Comparison of ENCODE assay signal across 41 cellular contexts in genomic region chr11:112182867-112183266, GRCh38. TPM values are rescaled to one million over a fixed set of nuclear protein-coding genes. Genes with fewer than 3 reads are reported as not detected.
DNase-seq lines count a peak whose midpoint lies in the region; ATAC-seq, FAIRE-seq and TF ChIP-seq lines count a peak whose summit lies in the region.
"Had no signal": no experiment of that assay in that cellular context is flagged by ENCODE, and none has a peak within 500 bp of the region (broad histone marks: within the 10 kb centered on the region; RNA-seq: fewer than 3 reads in every experiment).

No MANE protein-coding gene starts in this region.

- TF ChIP-seq EP300 in GM12878 (IDR thresholded peaks at IDR 0.05; ENCODE audit: borderline replicate concordance in 1 of 2, control insufficient read depth in 1 of 2, low read depth in 2 of 2, low read length in 2 of 2) = no peak

- no TSS peak for BruUV-seq in GM12878 (replicated peaks; lab: Mats Ljungman, UMichigan)

- RAD21 ChIA-PET in GM12878 (lab: Charles Lee; ENCODE audit: unreplicated experiment) = no interaction called here

- H3K9me3 Mint-ChIP-seq in memory B cell (no peaks in the 10 kb centered on the region), WTC11 (peaks cover 8% of the 10 kb centered on the region)
- H3K9me3 Mint-ChIP-seq: CD4-positive, alpha-beta T cell had no signal

- TF ChIP-seq POLR2A in GM12891 (IDR thresholded peaks at IDR 0.05; ENCODE audit: low read depth, low read length) = no peak
- no peak for TF ChIP-seq POLR2A in GM12878 (IDR thresholded peaks at IDR 0.05; ENCODE audit: low read depth, low read length)

- H3K27me3 Mint-ChIP-seq in memory B cell = peaks cover 2% of the 10 kb centered on the region
- no peaks in the 10 kb centered on the region; the same call in 1 of the 2 replicates for H3K27me3 Mint-ChIP-seq in WTC11 (ENCODE audit: low read depth)
- H3K27me3 Mint-ChIP-seq: B cell had no signal

- CTCF ChIA-PET in GM12878 (lab: Yijun Ruan, JAX) (no interaction called here), WTC11 (lab: Charles Lee) (no interaction called here)

- no peak overlapping the region for H3K4me3 Mint-ChIP-seq in memory B cell
- H3K4me3 Mint-ChIP-seq in WTC11 = no peak overlapping the region
- H3K4me3 Mint-ChIP-seq: B cell; CD14-positive monocyte; CD4-positive, alpha-beta memory T cell; CD4-positive, alpha-beta T cell; CD4-positive, CD25-positive, alpha-beta regulatory T cell; CD8-positive, alpha-beta memory T cell; CD8-positive, alpha-beta T cell had no signal

- intact Hi-C loops in GM12878 (cut with micrococcal nuclease; ENCODE audit: unreplicated experiment) = no loop called here

- H4K20me1 ChIP-seq in GM12878 (ENCODE audit: control insufficient read depth, insufficient read depth) = no peaks in the 10 kb centered on the region
- H4K20me1 ChIP-seq: BLaER1; BLaER1 treated with 17β-estradiol and CSF1 and Interleukin-3, amounts not matched to agents 10 nM and 100 nM had no signal

- H3K9me3 ChIP-seq in GM12878 (replicated peaks; ENCODE audit: control insufficient read depth, insufficient read depth, low read length) = no peaks in the 10 kb centered on the region
- H3K9me3 ChIP-seq: A549, BE2C, BLaER1, Caco-2 had no signal

- no peaks in the 10 kb centered on the region for H3K79me2 ChIP-seq in GM12878 (ENCODE audit: control insufficient read depth, insufficient read depth, low read length)

- FAIRE-seq in GM12891 (lab: Jason Lieb, UNC) = no peak
- FAIRE-seq in GM12878 (lab: Jason Lieb, UNC) = no peak
- FAIRE-seq in GM19239 (lab: Jason Lieb, UNC) = no peak
- FAIRE-seq: A204.1, A549, D721Med had no signal

- H3K36me3 ChIP-seq in GM12878 (ENCODE audit: control insufficient read depth in 2 of 2, insufficient read depth in 2 of 2, low read length in 1 of 2) = no peaks in the 10 kb centered on the region
- H3K36me3 ChIP-seq: BE2C; BLaER1; BLaER1 treated with 17β-estradiol and CSF1 and Interleukin-3, amounts not matched to agents 10 nM and 100 nM had no signal

- in situ Hi-C loops in GM12878 (cut with MboI) = no loop called here

- TF ChIP-seq CTCF in GM12878 (IDR thresholded peaks at IDR 0.05 in 2 of 3, conservative IDR thresholded peaks at IDR 0.05 in 1 of 3; ENCODE audit: control insufficient read depth in 2 of 3, extremely low read depth in 1 of 3, insufficient read depth in 1 of 3, low read depth in 3 of 3, low read length in 3 of 3) = no peak
- no peak for TF ChIP-seq CTCF in WTC11 (IDR thresholded peaks at IDR 0.05)

- no peak overlapping the region for H3K27ac ChIP-seq in GM12878 (ENCODE audit: control insufficient read depth, insufficient read depth)
- H3K27ac ChIP-seq: 22Rv1; A549; BLaER1; BLaER1 treated with 17β-estradiol and CSF1 and Interleukin-3, amounts not matched to agents 10 nM and 100 nM; C4-2B had no signal

- no peaks in the 10 kb centered on the region for H3K36me3 Mint-ChIP-seq in memory B cell
- no peaks in the 10 kb centered on the region; the same call in 1 of the 2 replicates for H3K36me3 Mint-ChIP-seq in WTC11
- H3K36me3 Mint-ChIP-seq: CD14-positive monocyte; CD4-positive, CD25-positive, alpha-beta regulatory T cell; CD8-positive, alpha-beta T cell had no signal

- no peak overlapping the region for H3K9ac ChIP-seq in GM12878 (ENCODE audit: control insufficient read depth, insufficient read depth, low read length)
- H3K9ac ChIP-seq: BLaER1; BLaER1 treated with 17β-estradiol and CSF1 and Interleukin-3, amounts not matched to agents 10 nM and 100 nM had no signal

- H3K27me3 ChIP-seq in GM12878 (replicated peaks in 1 of 2; ENCODE audit: control insufficient read depth in 2 of 2, insufficient read depth in 2 of 2, low read length in 1 of 2) = no peaks in the 10 kb centered on the region
- H3K27me3 ChIP-seq: BE2C; BLaER1; BLaER1 treated with 17β-estradiol and CSF1 and Interleukin-3, amounts not matched to agents 10 nM and 100 nM had no signal

- SMC1A ChIA-PET in GM12878 (lab: Charles Lee; ENCODE audit: uncharacterized antibody, unreplicated experiment) = no interaction called here

- peaks cover 8% of the 10 kb centered on the region for H3K4me1 ChIP-seq in GM12878 (ENCODE audit: control insufficient read depth, insufficient read depth, low read length)
- H3K4me1 ChIP-seq: A549, BE2C, Caco-2 had no signal

- H3K4me1 Mint-ChIP-seq in memory B cell (peaks cover 14% of the 10 kb centered on the region), WTC11 (peaks cover 3% of the 10 kb centered on the region)
- H3K4me1 Mint-ChIP-seq: CD4-positive, alpha-beta memory T cell; CD4-positive, CD25-positive, alpha-beta regulatory T cell had no signal

- no peak for ATAC-seq in GM12878
- ATAC-seq in memory B cell (ENCODE audit: low read depth) = no peak
- ATAC-seq in WTC11 = no peak
- ATAC-seq: A549; CD8-positive, alpha-beta T cell had no signal

- POLR2A ChIA-PET in GM12878 (lab: Charles Lee) (no interaction called here), WTC11 (lab: Charles Lee) (no interaction called here)

- no peak overlapping the region for H3K4me3 ChIP-seq in GM12878
- H3K4me3 ChIP-seq: A549; BLaER1; BLaER1 treated with 17β-estradiol and CSF1 and Interleukin-3, amounts not matched to agents 10 nM and 100 nM had no signal

- no peak overlapping the region for H3K4me2 ChIP-seq in GM12878 (ENCODE audit: control insufficient read depth, insufficient read depth)
- H3K4me2 ChIP-seq: A549; BLaER1; BLaER1 treated with 17β-estradiol and CSF1 and Interleukin-3, amounts not matched to agents 10 nM and 100 nM had no signal

- no peak overlapping the region for H2AFZ ChIP-seq in GM12878 (ENCODE audit: control insufficient read depth, low read depth, low read length)

- H3K27ac Mint-ChIP-seq in memory B cell = peak overlapping the region; percentile 25
- no peak overlapping the region for H3K27ac Mint-ChIP-seq in WTC11
- H3K27ac Mint-ChIP-seq: B cell; CD14-positive monocyte; CD4-positive, alpha-beta memory T cell; CD4-positive, alpha-beta T cell; CD4-positive, CD25-positive, alpha-beta regulatory T cell; CD8-positive, alpha-beta memory T cell; CD8-positive, alpha-beta T cell had no signal

- no peak for TF ChIP-seq RAD21 in GM12878 (IDR thresholded peaks at IDR 0.05; ENCODE audit: insufficient read depth, low read depth, low read length)

- WGBS in GM12878 (ENCODE audit: insufficient coverage, insufficient replicate concordance, low lambda C conversion rate, missing lambda C conversion rate) = 0% methylated on average over 1 of the region's 1 CpG

- DNase-seq in CD1c-positive myeloid dendritic cell (ENCODE audit: extremely low spot score) (peak; percentile 33), GM12891 (ENCODE audit: insufficient read length, low spot score) (no peak), GM12878 (ENCODE audit: low read depth, low spot score) (no peak), memory B cell (ENCODE audit: low spot score in 2 of 2) (no peak), GM19239 (ENCODE audit: insufficient read length, low spot score) (no peak), WTC11 (ENCODE audit: low spot score) (no peak), SKM-1 treated with dmso at 0.1 percent for 144 hours (lab: John Stamatoyannopoulos, UW; ENCODE audit: unreplicated experiment) (no peak)
- DNase-seq in effector CD4-positive, alpha-beta T cell = no peak
- DNase-seq: 8988T; ACHN; AML-193; BE2C; C1 segment of cervical spinal cord; Caco-2; Calu3; CD4-positive, alpha-beta memory T cell; CD4-positive, alpha-beta T cell; CD4-positive, CD25-positive, alpha-beta regulatory T cell; CD8-positive, alpha-beta memory T cell; CD8-positive, alpha-beta T cell; COR-L47; DMS 273 treated with DMSO at 0.1 percent for 48 hours; DMS153; DMS53; DMS79; DMS79 treated with DMSO at 0.1 percent for 48 hours; DND-41; EL had no signal

RNA-seq across cellular contexts. Expression of gene BCO2, which starts 7.6 kb away (rescaled TPM):
- 0.42 TPM for polyA plus RNA-seq in GM12891 (2012; ENCODE audit: low read depth, missing spikeins)
- total RNA-seq in GM12878 (2013; cell fraction: nucleolus; rRNA removed) = 8.0 and 11.3 TPM in 2 replicates
- total RNA-seq in GM12878 (2014; rRNA removed) = 0.51 and 0.54 TPM in 2 replicates
- total RNA-seq in GM12878 (2014; rRNA removed; fragmentation: Illumina TruSeq; extraction: Trizol) = 0.63 and 0.74 TPM in 2 replicates
- 0.51 and 0.56 TPM in 2 replicates for total RNA-seq in GM12878 (2021)
- polyA plus RNA-seq in GM12878 (2011; ENCODE audit: low read depth) = 1.0 TPM
- 1.0 and 2.4 TPM in 2 replicates for polyA plus RNA-seq in GM12878 (2011; rRNA removed)
- 0.24 and 0.30 TPM in 2 replicates for polyA plus RNA-seq in GM12878 (2011; cell fraction: cytosol; rRNA removed)
- 2.5 TPM in 2 replicates for polyA plus RNA-seq in GM12878 (2011; cell fraction: nucleus; rRNA removed)
- polyA plus RNA-seq in GM12878 (2012) = 0.60 and 1.0 TPM in 2 replicates
- polyA plus RNA-seq in GM12878 (2014; fragmentation: Illumina TruSeq; extraction: Trizol) = 0.13 and 0.62 TPM in 2 replicates
- under 1 TPM; 0.29 to 0.42 TPM for polyA plus RNA-seq in GM12878 (2014; fragmentation: Nextera tagmentation; extraction: Ambion mirVana)
- 0.77 and 1.7 TPM in 2 replicates for polyA plus RNA-seq in GM12878 (2014; rRNA removed)
- under 1 TPM; 0.53 to 0.70 TPM for polyA plus RNA-seq in GM12878 (2016; fragmentation: Nextera tagmentation; extraction: Ambion mirVana)
- polyA minus RNA-seq in GM12878 (2011; rRNA and poly(A)+ RNA removed) = 0.36 and 0.51 TPM in 2 replicates
- polyA minus RNA-seq in GM12878 (2011; cell fraction: cytosol; rRNA and poly(A)+ RNA removed) = not detected in 2 replicates
- 0.48 and 2.1 TPM in 2 replicates for polyA minus RNA-seq in GM12878 (2011; cell fraction: nucleus; rRNA and poly(A)+ RNA removed)
- total RNA-seq in WTC11 (2021) = 0.48 to 1.3 TPM (median 1.0 TPM) in 3 replicates
- polyA plus RNA-seq: CD4-positive, CD25-positive, alpha-beta regulatory T cell had no signal

RNA-seq across cellular contexts. Expression of gene TEX12, which starts 15.7 kb away (rescaled TPM):
- polyA plus RNA-seq in GM12891 (2012; ENCODE audit: low read depth, missing spikeins) = not detected
- total RNA-seq in GM12878 (2013; cell fraction: nucleolus; rRNA removed) = 1.1 and 2.4 TPM in 2 replicates
- total RNA-seq in GM12878 (2014; rRNA removed) = 0.16 TPM in 1 of 2 replicates, not detected in the other
- total RNA-seq in GM12878 (2014; rRNA removed; fragmentation: Illumina TruSeq; extraction: Trizol) = 0.18 and 0.41 TPM in 2 replicates
- total RNA-seq in GM12878 (2021) = 0.51 TPM in 1 of 2 replicates, not detected in the other
- polyA plus RNA-seq in GM12878 (2011; ENCODE audit: low read depth) = not detected
- polyA plus RNA-seq in GM12878 (2011; rRNA removed) = 0.11 and 0.27 TPM in 2 replicates
- 0.07 TPM in 1 of 2 replicates, not detected in the other for polyA plus RNA-seq in GM12878 (2011; cell fraction: cytosol; rRNA removed)
- 0.13 and 0.19 TPM in 2 replicates for polyA plus RNA-seq in GM12878 (2011; cell fraction: nucleus; rRNA removed)
- 0.32 TPM in 1 of 2 replicates, not detected in the other for polyA plus RNA-seq in GM12878 (2012)
- polyA plus RNA-seq in GM12878 (2014; fragmentation: Illumina TruSeq; extraction: Trizol) = 0.50 and 1.1 TPM in 2 replicates
- 1 to 10 TPM in 1 of 2 experiments, under 1 TPM in 1; 0.79 to 1.3 TPM for polyA plus RNA-seq in GM12878 (2014; fragmentation: Nextera tagmentation; extraction: Ambion mirVana)
- 0.14 and 0.29 TPM in 2 replicates for polyA plus RNA-seq in GM12878 (2014; rRNA removed)
- polyA plus RNA-seq in GM12878 (2016; fragmentation: Nextera tagmentation; extraction: Ambion mirVana) = under 1 TPM; 0.28 to 0.68 TPM
- not detected in 2 replicates for polyA minus RNA-seq in GM12878 (2011; rRNA and poly(A)+ RNA removed)
- not detected in 2 replicates for polyA minus RNA-seq in GM12878 (2011; cell fraction: cytosol; rRNA and poly(A)+ RNA removed)
- 0.38 TPM in 1 of 2 replicates, not detected in the other for polyA minus RNA-seq in GM12878 (2011; cell fraction: nucleus; rRNA and poly(A)+ RNA removed)
- not detected in 3 replicates for total RNA-seq in WTC11 (2021)
- total RNA-seq: A172; Caco-2; Calu3; CD8-positive, alpha-beta T cell; Daoy had no signal
- polyA plus RNA-seq: A549; BJ; CD14-positive monocyte; CD4-positive, alpha-beta memory T cell; CD8-positive, alpha-beta memory T cell had no signal

RNA-seq across cellular contexts. Expression of gene IL18, which starts 19.0 kb away (rescaled TPM):
- polyA plus RNA-seq in GM12891 (2012; ENCODE audit: low read depth, missing spikeins) = 3.0 TPM
- total RNA-seq in GM12878 (2013; cell fraction: nucleolus; rRNA removed) = not detected in 2 replicates
- total RNA-seq in GM12878 (2014; rRNA removed) = 0.11 and 0.17 TPM in 2 replicates
- 0.32 and 0.40 TPM in 2 replicates for total RNA-seq in GM12878 (2014; rRNA removed; fragmentation: Illumina TruSeq; extraction: Trizol)
- 0.21 and 0.24 TPM in 2 replicates for total RNA-seq in GM12878 (2021)
- 0.66 TPM for polyA plus RNA-seq in GM12878 (2011; ENCODE audit: low read depth)
- 0.12 TPM in 1 of 2 replicates, not detected in the other for polyA plus RNA-seq in GM12878 (2011; rRNA removed)
- not detected in 2 replicates for polyA plus RNA-seq in GM12878 (2011; cell fraction: cytosol; rRNA removed)
- polyA plus RNA-seq in GM12878 (2011; cell fraction: nucleus; rRNA removed) = not detected in 2 replicates
- polyA plus RNA-seq in GM12878 (2012) = 0.65 and 1.2 TPM in 2 replicates
- 0.38 TPM in 1 of 2 replicates, not detected in the other for polyA plus RNA-seq in GM12878 (2014; fragmentation: Illumina TruSeq; extraction: Trizol)
- under 1 TPM; 0.40 to 0.42 TPM for polyA plus RNA-seq in GM12878 (2014; fragmentation: Nextera tagmentation; extraction: Ambion mirVana)
- 0.27 and 0.34 TPM in 2 replicates for polyA plus RNA-seq in GM12878 (2014; rRNA removed)
- under 1 TPM; 0.15 to 0.19 TPM for polyA plus RNA-seq in GM12878 (2016; fragmentation: Nextera tagmentation; extraction: Ambion mirVana)
- not detected in 2 replicates for polyA minus RNA-seq in GM12878 (2011; rRNA and poly(A)+ RNA removed)
- polyA minus RNA-seq in GM12878 (2011; cell fraction: cytosol; rRNA and poly(A)+ RNA removed) = not detected in 2 replicates
- not detected in 2 replicates for polyA minus RNA-seq in GM12878 (2011; cell fraction: nucleus; rRNA and poly(A)+ RNA removed)
- total RNA-seq in WTC11 (2021) = 0.74 to 0.82 TPM (median 0.82 TPM) in 3 replicates
- total RNA-seq: A673; CD8-positive, alpha-beta memory T cell; CD8-positive, alpha-beta T cell; Daoy had no signal
- polyA plus RNA-seq: CD4-positive, alpha-beta memory T cell; CD4-positive, CD25-positive, alpha-beta regulatory T cell; CD8-positive, alpha-beta memory T cell had no signal

RNA-seq across cellular contexts. Expression of gene PTS, which starts 43.4 kb away (rescaled TPM):
- 10.2 TPM for polyA plus RNA-seq in GM12891 (2012; ENCODE audit: low read depth, missing spikeins)
- 43.8 and 49.1 TPM in 2 replicates for total RNA-seq in GM12878 (2013; cell fraction: nucleolus; rRNA removed)
- 11.7 and 16.9 TPM in 2 replicates for total RNA-seq in GM12878 (2014; rRNA removed)
- 13.1 and 13.2 TPM in 2 replicates for total RNA-seq in GM12878 (2014; rRNA removed; fragmentation: Illumina TruSeq; extraction: Trizol)
- 12.3 and 14.0 TPM in 2 replicates for total RNA-seq in GM12878 (2021)
- polyA plus RNA-seq in GM12878 (2011; ENCODE audit: low read depth) = 6.2 TPM
- polyA plus RNA-seq in GM12878 (2011; rRNA removed) = 15.0 and 20.2 TPM in 2 replicates
- 6.8 and 7.3 TPM in 2 replicates for polyA plus RNA-seq in GM12878 (2011; cell fraction: cytosol; rRNA removed)
- polyA plus RNA-seq in GM12878 (2011; cell fraction: nucleus; rRNA removed) = 11.8 and 13.1 TPM in 2 replicates
- polyA plus RNA-seq in GM12878 (2012) = 9.4 and 13.9 TPM in 2 replicates
- polyA plus RNA-seq in GM12878 (2014; fragmentation: Illumina TruSeq; extraction: Trizol) = 11.9 and 12.4 TPM in 2 replicates
- polyA plus RNA-seq in GM12878 (2014; fragmentation: Nextera tagmentation; extraction: Ambion mirVana) = 10 to 100 TPM; 45.0 to 47.6 TPM
- 15.5 and 15.9 TPM in 2 replicates for polyA plus RNA-seq in GM12878 (2014; rRNA removed)
- polyA plus RNA-seq in GM12878 (2016; fragmentation: Nextera tagmentation; extraction: Ambion mirVana) = 10 to 100 TPM; 39.4 to 40.3 TPM
- polyA minus RNA-seq in GM12878 (2011; rRNA and poly(A)+ RNA removed) = 9.4 and 13.6 TPM in 2 replicates
- 1.9 and 4.0 TPM in 2 replicates for polyA minus RNA-seq in GM12878 (2011; cell fraction: cytosol; rRNA and poly(A)+ RNA removed)
- polyA minus RNA-seq in GM12878 (2011; cell fraction: nucleus; rRNA and poly(A)+ RNA removed) = 9.2 and 17.0 TPM in 2 replicates
- total RNA-seq in WTC11 (2021) = 23.5 to 26.7 TPM (median 25.7 TPM) in 3 replicates
